Comparison of ENCODE assay signal across 9 cellular contexts in the genomic region with DNA sequence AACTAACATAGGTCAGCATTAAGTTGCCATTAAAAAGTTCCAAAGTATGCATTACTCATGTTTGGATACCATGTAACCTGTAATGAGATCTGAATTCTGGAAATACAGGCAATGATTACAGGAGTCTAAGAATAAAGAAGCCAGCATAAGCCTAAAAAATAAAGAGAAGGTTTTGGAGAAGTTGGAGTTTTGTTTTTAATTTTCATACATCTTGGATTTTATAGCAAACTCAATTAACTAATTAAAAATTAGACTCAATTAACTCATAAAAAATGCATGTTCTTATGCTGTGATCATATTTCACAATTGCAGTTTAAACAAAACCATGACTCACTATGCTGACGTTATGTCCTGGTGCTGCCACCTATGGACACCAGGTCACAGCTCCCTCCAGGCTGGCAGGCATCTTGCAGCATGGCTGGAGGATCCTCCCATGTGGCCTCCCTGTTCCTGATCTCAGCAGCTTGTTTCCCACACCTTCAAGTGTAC.
DNase-seq lines count a peak whose midpoint lies in the region; ATAC-seq, FAIRE-seq and TF ChIP-seq lines count a peak whose summit lies in the region.
"Had no signal": no experiment of that assay in that cellular context is flagged by ENCODE, and none has a peak within 500 bp of the region (broad histone marks: within the 10 kb centered on the region; RNA-seq: fewer than 3 reads in every experiment).

No MANE protein-coding gene starts in this region.

- peaks cover 0 to 2% (median 0%) of the 10 kb centered on the region in 3 donors for H3K27me3 Mint-ChIP-seq in immature natural killer cell (ENCODE audit: low read depth in 3 of 3)
- H3K27me3 Mint-ChIP-seq: activated B cell treated with CpG ODN at 0.5 μM for 24 hours had no signal

- intact Hi-C loops in sciatic nerve (cut with DNase I) = no loop called here

- TF ChIP-seq CTCF in fibroblast of villous mesenchyme (IDR thresholded peaks at IDR 0.05; ENCODE audit: insufficient read depth, low read depth, low read length) = no peak

- H3K9me3 Mint-ChIP-seq in immature natural killer cell = no peaks in the 10 kb centered on the region
- H3K9me3 Mint-ChIP-seq: activated B cell treated with CpG ODN at 0.5 μM for 24 hours had no signal

- no peaks in the 10 kb centered on the region for H3K4me1 Mint-ChIP-seq in immature natural killer cell
- H3K4me1 Mint-ChIP-seq: activated B cell treated with CpG ODN at 0.5 μM for 24 hours had no signal

- DNase-seq in NCI-H2081 (lab: John Stamatoyannopoulos, UW) (peak; percentile 49 to 74), NCI-H2081 treated with DMSO at 0.1 percent for 48 hours (lab: John Stamatoyannopoulos, UW) (no peak), HT1080 (ENCODE audit: low read depth) (peak; percentile 66), SHP77 treated with DMSO at 0.1 percent for 48 hours (lab: John Stamatoyannopoulos, UW) (peak; percentile 74), fibroblast of villous mesenchyme (ENCODE audit: low read depth) (peak; percentile 72), sciatic nerve (ENCODE audit: low spot score) (no peak), immature natural killer cell (no peak), GM19239 (ENCODE audit: insufficient read length, low spot score) (no peak)
- DNase-seq: activated B cell treated with CpG ODN at 0.5 μM for 24 hours had no signal

- FAIRE-seq in GM19239 (lab: Jason Lieb, UNC) = no peak

- H3K36me3 Mint-ChIP-seq in immature natural killer cell = no peaks in the 10 kb centered on the region

- H3K4me3 ChIP-seq in fibroblast of villous mesenchyme (ENCODE audit: low read depth, low read length) = no peak overlapping the region

- ATAC-seq in sciatic nerve = peak; percentile 60

- H3K4me3 Mint-ChIP-seq in immature natural killer cell = no peak overlapping the region
- H3K4me3 Mint-ChIP-seq: activated B cell treated with CpG ODN at 0.5 μM for 24 hours had no signal

- H3K27ac Mint-ChIP-seq in immature natural killer cell = no peak overlapping the region
- H3K27ac Mint-ChIP-seq: activated B cell treated with CpG ODN at 0.5 μM for 24 hours had no signal

Comparison
In these comparisons a context has a peak if more than half of its experiments do, and no peak if none do; other contexts are left out.
1. DNase-seq: peak in NCI-H2081 (2 of 2), HT1080 (single experiment), SHP77 treated with DMSO at 0.1 percent for 48 hours (single experiment) and fibroblast of villous mesenchyme (single experiment); none in NCI-H2081 treated with DMSO at 0.1 percent for 48 hours (single experiment), sciatic nerve (single experiment), immature natural killer cell (0 of 3) and GM19239 (single experiment).